In the genomic region with DNA sequence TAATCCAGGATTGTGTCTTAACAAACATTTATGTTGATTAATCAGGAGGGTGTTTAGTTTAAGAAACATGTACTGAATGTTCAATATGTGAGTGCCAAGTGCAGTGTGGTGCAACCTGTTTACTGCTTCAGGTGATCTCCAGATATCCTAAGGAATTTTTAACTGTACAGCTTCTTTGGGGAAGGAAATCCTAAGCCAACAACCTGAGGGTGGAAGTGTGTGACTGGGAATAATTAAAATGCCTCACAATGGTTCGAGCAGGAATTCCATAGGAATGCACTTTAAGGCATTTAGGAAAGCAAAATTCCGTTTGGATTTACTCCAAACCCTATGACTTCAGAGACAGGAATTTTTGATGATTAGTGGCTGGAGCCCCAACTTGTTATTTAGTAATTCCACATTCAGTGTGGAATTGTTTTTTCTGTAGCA, we compare ENCODE assay signal across 1 cellular context.
TF ChIP-seq lines count a peak whose summit lies in the region.

No MANE protein-coding gene starts in this region.

TF ChIP-seq in SK-N-SH, 30 proteins besides CTCF, POLR2A, EP300 and RAD21 (continued from another document):
- no peak; the same call in 1 of the 2 replicates for TF ChIP-seq SMC3 (IDR thresholded peaks at IDR 0.05; ENCODE audit: low read depth, low read length)
- no peak; the same call in 1 of the 2 replicates for TF ChIP-seq TAF1 (IDR thresholded peaks at IDR 0.05; ENCODE audit: borderline replicate concordance, low read depth, low read length)
- TF ChIP-seq, protein P1, sequence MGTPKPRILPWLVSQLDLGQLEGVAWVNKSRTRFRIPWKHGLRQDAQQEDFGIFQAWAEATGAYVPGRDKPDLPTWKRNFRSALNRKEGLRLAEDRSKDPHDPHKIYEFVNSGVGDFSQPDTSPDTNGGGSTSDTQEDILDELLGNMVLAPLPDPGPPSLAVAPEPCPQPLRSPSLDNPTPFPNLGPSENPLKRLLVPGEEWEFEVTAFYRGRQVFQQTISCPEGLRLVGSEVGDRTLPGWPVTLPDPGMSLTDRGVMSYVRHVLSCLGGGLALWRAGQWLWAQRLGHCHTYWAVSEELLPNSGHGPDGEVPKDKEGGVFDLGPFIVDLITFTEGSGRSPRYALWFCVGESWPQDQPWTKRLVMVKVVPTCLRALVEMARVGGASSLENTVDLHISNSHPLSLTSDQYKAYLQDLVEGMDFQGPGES (IDR thresholded peaks at IDR 0.05; ENCODE audit: low read depth, low read length) = no peak
- TF ChIP-seq TEAD4 (IDR thresholded peaks at IDR 0.05; ENCODE audit: borderline replicate concordance, insufficient read depth) = peak; percentile 99
- TF ChIP-seq, protein P2, sequence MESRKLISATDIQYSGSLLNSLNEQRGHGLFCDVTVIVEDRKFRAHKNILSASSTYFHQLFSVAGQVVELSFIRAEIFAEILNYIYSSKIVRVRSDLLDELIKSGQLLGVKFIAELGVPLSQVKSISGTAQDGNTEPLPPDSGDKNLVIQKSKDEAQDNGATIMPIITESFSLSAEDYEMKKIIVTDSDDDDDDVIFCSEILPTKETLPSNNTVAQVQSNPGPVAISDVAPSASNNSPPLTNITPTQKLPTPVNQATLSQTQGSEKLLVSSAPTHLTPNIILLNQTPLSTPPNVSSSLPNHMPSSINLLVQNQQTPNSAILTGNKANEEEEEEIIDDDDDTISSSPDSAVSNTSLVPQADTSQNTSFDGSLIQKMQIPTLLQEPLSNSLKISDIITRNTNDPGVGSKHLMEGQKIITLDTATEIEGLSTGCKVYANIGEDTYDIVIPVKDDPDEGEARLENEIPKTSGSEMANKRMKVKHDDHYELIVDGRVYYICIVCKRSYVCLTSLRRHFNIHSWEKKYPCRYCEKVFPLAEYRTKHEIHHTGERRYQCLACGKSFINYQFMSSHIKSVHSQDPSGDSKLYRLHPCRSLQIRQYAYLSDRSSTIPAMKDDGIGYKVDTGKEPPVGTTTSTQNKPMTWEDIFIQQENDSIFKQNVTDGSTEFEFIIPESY (IDR thresholded peaks at IDR 0.05; ENCODE audit: borderline replicate concordance, low read depth) = peak; percentile 75
- TF ChIP-seq RXRA (IDR thresholded peaks at IDR 0.05; ENCODE audit: borderline replicate concordance, low read depth) = peak; percentile 47; the same call in 1 of the 2 replicates
- TF ChIP-seq FOXJ3 (CRISPR knock-in tag; IDR thresholded peaks at IDR 0.05) = no peak
- no peak for TF ChIP-seq EZH2phosphoT487 (IDR thresholded peaks at IDR 0.05; ENCODE audit: borderline replicate concordance, low read depth)
- peak; percentile 89 for TF ChIP-seq FOXM1 (IDR thresholded peaks at IDR 0.05; ENCODE audit: low read depth)
- no peak for TF ChIP-seq MXI1 (IDR thresholded peaks at IDR 0.05; ENCODE audit: low read depth, low read length)
- TF ChIP-seq CHD2 (IDR thresholded peaks at IDR 0.05; ENCODE audit: low read length, partially characterized antibody) = no peak
